1 cellular context compared by ENCODE assay signal in genomic region chr1:224503161-224504118, GRCh38.
TF ChIP-seq lines count a peak whose summit lies in the region.

No MANE protein-coding gene starts in this region.

TF ChIP-seq in GM12878, 131 proteins besides CTCF, POLR2A, EP300 and RAD21 (continued from another document):
- TF ChIP-seq NR2C1 (IDR thresholded peaks at IDR 0.05) = no peak
- TF ChIP-seq GABPA (IDR thresholded peaks at IDR 0.05; ENCODE audit: low read depth) = no peak
